ENCODE assay signal across 28 cellular contexts in genomic region chr20:31522756-31523155, GRCh38. TPM values are rescaled to one million over a fixed set of nuclear protein-coding genes. Genes with fewer than 3 reads are reported as not detected.
DNase-seq lines count a peak whose midpoint lies in the region; ATAC-seq and TF ChIP-seq lines count a peak whose summit lies in the region.
"Had no signal": no experiment of that assay in that cellular context is flagged by ENCODE, and none has a peak within 500 bp of the region (broad histone marks: within the 10 kb centered on the region; RNA-seq: fewer than 3 reads in every experiment).

No MANE protein-coding gene starts in this region.

- H3K4me1 Mint-ChIP-seq in endodermal cell: peaks cover 10% of the 10 kb centered on the region

- H3K9me3 ChIP-seq in endodermal cell (ENCODE audit: control insufficient read depth, low read length) (no peaks in the 10 kb centered on the region), upper lobe of left lung (no peaks in the 10 kb centered on the region), gastroesophageal sphincter (no peaks in the 10 kb centered on the region)

- no peak overlapping the region for H3K4me3 Mint-ChIP-seq in endodermal cell
- H3K4me3 Mint-ChIP-seq: activated naive CD8-positive, alpha-beta T cell; type B pancreatic cell had no signal

- ATAC-seq in left ventricle myocardium superior: peak; percentile 26
- no peak for ATAC-seq in Right ventricle myocardium inferior
- peak in 1 of 2 donors; percentile 58 for ATAC-seq in upper lobe of left lung (ENCODE audit: low FRiP score in 2 of 2)
- ATAC-seq in gastroesophageal sphincter: no peak
- ATAC-seq: activated CD4-positive, CD25-positive, alpha-beta regulatory T cell treated with anti-CD3 and anti-CD28 coated beads, Interleukin-2, amount 50 U/mL, for 24 hours; naive thymus-derived CD8-positive, alpha-beta T cell had no signal

- H3K27me3 Mint-ChIP-seq in endodermal cell (ENCODE audit: insufficient read depth): no peaks in the 10 kb centered on the region
- H3K27me3 Mint-ChIP-seq: activated naive CD8-positive, alpha-beta T cell; naive thymus-derived CD8-positive, alpha-beta T cell; type B pancreatic cell had no signal

- H3K36me3 ChIP-seq in endodermal cell (ENCODE audit: control insufficient read depth, insufficient read depth, low read length) (peaks cover 56% of the 10 kb centered on the region), upper lobe of left lung (peaks cover 7 to 56% (median 15%) of the 10 kb centered on the region in 4 donors), gastroesophageal sphincter (peaks cover 0 to 50% of the 10 kb centered on the region in 2 donors)

- H3K4me3 ChIP-seq in endodermal cell (ENCODE audit: low read length): no peak overlapping the region
- no peak overlapping the region for H3K4me3 ChIP-seq in upper lobe of left lung
- no peak overlapping the region for H3K4me3 ChIP-seq in gastroesophageal sphincter
- H3K4me3 ChIP-seq: smooth muscle cell had no signal

- peak overlapping the region; percentile 39 for H3K27ac Mint-ChIP-seq in endodermal cell
- H3K27ac Mint-ChIP-seq: activated naive CD8-positive, alpha-beta T cell had no signal

- no peaks in the 10 kb centered on the region for H3K9me3 Mint-ChIP-seq in endodermal cell
- H3K9me3 Mint-ChIP-seq: naive thymus-derived CD8-positive, alpha-beta T cell; type B pancreatic cell had no signal

- TF ChIP-seq POLR2A in upper lobe of left lung (IDR thresholded peaks at IDR 0.05) (no peak), gastroesophageal sphincter (IDR thresholded peaks at IDR 0.05) (no peak)

- H3K9ac ChIP-seq in endodermal cell (ENCODE audit: extremely low read depth, low read length, poor library complexity, severe bottlenecking): no peak overlapping the region

- POLR2A ChIA-PET in RWPE1 (lab: Yijun Ruan, JAX; ENCODE audit: low non-redundant PET): interaction anchor here (0.7 to 1.0 kb wide), 2 partner anchors 16 to 244 kb away, joined by 3 read pairs; no protein-coding TSS in a partner anchor

- CTCF ChIA-PET in RWPE1 (lab: Yijun Ruan, JAX): interaction anchor here (0.5 to 1.2 kb wide), 5 partner anchors 8 to 130 kb away, joined by 3 to 5 read pairs (median 3); partner anchors contain the start of gene HM13

- peaks cover 70% of the 10 kb centered on the region for H3K36me3 Mint-ChIP-seq in endodermal cell (ENCODE audit: low read depth)

- 96 to 98% methylated on average over 5 to 7 of the region's 7 CpGs for WGBS in endodermal cell (ENCODE audit: insufficient coverage in 1 of 2, insufficient read length in 1 of 2), 2 experiments
- 78 to 84% methylated on average over 7 of the region's 7 CpGs for WGBS in upper lobe of left lung, 2 donors
- 75 to 82% methylated on average over 2 to 5 of the region's 7 CpGs for WGBS in gastroesophageal sphincter (ENCODE audit: low coverage in 1 of 2), 2 donors

- intact Hi-C loops in left ventricle myocardium superior (cut with micrococcal nuclease) (no loop called here), Right ventricle myocardium inferior (cut with DNase I) (no loop called here)

- DNase-seq in left ventricle myocardium superior (no peak), Right ventricle myocardium inferior (ENCODE audit: missing footprints) (no peak), RWPE1 (ENCODE audit: low spot score) (no peak), endodermal cell (no peak), upper lobe of left lung (no peak), DMS79 treated with DMSO at 0.1 percent for 48 hours (lab: John Stamatoyannopoulos, UW) (no peak)
- no peak for DNase-seq in NK-92 treated with Interleukin-12 subunit alpha and Interleukin-12 subunit beta, amount 100 ng/mL, for 24 hours (lab: John Stamatoyannopoulos, UW)
- DNase-seq: activated CD4-positive, alpha-beta T cell treated with anti-CD3 and anti-CD28 coated beads, Interleukin-2, amount 50 U/mL, for 48 hours; activated CD8-positive, alpha-beta memory T cell treated with anti-CD3 and anti-CD28 coated beads, Interleukin-2, amount 50 U/mL, for 48 hours; activated effector memory CD4-positive, alpha-beta T cell treated with Interleukin-2 at 50 U/mL for 16 hours; aorta; DMS79; HCEC 1CT; midbrain; naive thymus-derived CD8-positive, alpha-beta T cell; NCI-H2081 treated with DMSO at 0.1 percent for 48 hours; NCI-H345; NCI-H748 treated with DMSO at 0.1 percent for 48 hours; PC-3; SHP77 treated with DMSO at 0.1 percent for 48 hours had no signal

- H3K4me1 ChIP-seq in endodermal cell (ENCODE audit: control insufficient read depth, insufficient read depth, low read length) (no peaks in the 10 kb centered on the region), upper lobe of left lung (peaks cover 22 to 53% (median 27%) of the 10 kb centered on the region in 4 donors), gastroesophageal sphincter (peaks cover 0 to 59% (median 0%) of the 10 kb centered on the region in 3 donors)

- H3K27ac ChIP-seq in RWPE1 (peak overlapping the region; percentile 47), endodermal cell (ENCODE audit: low read depth, low read length) (no peak overlapping the region), upper lobe of left lung (peak overlapping the region; percentile 7 to 58 (median 39)), gastroesophageal sphincter (no peak overlapping the region)

- H3K27me3 ChIP-seq in endodermal cell (ENCODE audit: control insufficient read depth, insufficient read depth, low read length, poor library complexity, severe bottlenecking) (no peaks in the 10 kb centered on the region), upper lobe of left lung (no peaks in the 10 kb centered on the region), gastroesophageal sphincter (no peaks in the 10 kb centered on the region)

- TF ChIP-seq CTCF in RWPE1 (conservative IDR thresholded peaks at IDR 0.05; ENCODE audit: low read depth) (no peak), endodermal cell (conservative IDR thresholded peaks at IDR 0.05) (no peak), upper lobe of left lung (IDR thresholded peaks at IDR 0.05) (no peak), gastroesophageal sphincter (IDR thresholded peaks at IDR 0.05) (no peak)

- TF ChIP-seq EP300 in upper lobe of left lung (IDR thresholded peaks at IDR 0.05) (no peak), gastroesophageal sphincter (IDR thresholded peaks at IDR 0.05) (no peak)

RNA-seq across cellular contexts. Expression of gene HM13, which starts 8.5 kb away (rescaled TPM):
- total RNA-seq in left ventricle myocardium superior (39.2 TPM), Right ventricle myocardium inferior (46.7 TPM), endodermal cell (100 to 1,000 TPM; 120 to 206 TPM), upper lobe of left lung (100 to 1,000 TPM in 2 of 6 donors, 10 to 100 TPM in 4; 58.7 to 186 (median 81.6) TPM), gastroesophageal sphincter (10 to 100 TPM; 39.1 to 55.9 (median 44.8) TPM)
- polyA plus RNA-seq in endodermal cell (2013, experiment 1 of 2): 85.1 TPM
- polyA plus RNA-seq in endodermal cell (2013, experiment 2 of 2): 81.4 TPM

RNA-seq across cellular contexts. Expression of gene REM1, which starts 47.7 kb away (rescaled TPM):
- total RNA-seq in left ventricle myocardium superior: 2.0 TPM
- 2.4 TPM for total RNA-seq in Right ventricle myocardium inferior
- not detected for total RNA-seq in endodermal cell
- polyA plus RNA-seq in endodermal cell (2013, experiment 1 of 2): not detected
- polyA plus RNA-seq in endodermal cell (2013, experiment 2 of 2): not detected
- total RNA-seq in upper lobe of left lung: 1 to 10 TPM in 5 of 6 donors, under 1 TPM in 1; 0.30 to 9.5 (median 2.2) TPM
- total RNA-seq in gastroesophageal sphincter: 1 to 10 TPM; 3.2 to 7.1 (median 5.4) TPM
- total RNA-seq: glomerular endothelial cell; naive thymus-derived CD8-positive, alpha-beta T cell; PC-3 had no signal
- polyA plus RNA-seq: BJ; naive thymus-derived CD8-positive, alpha-beta T cell had no signal

RNA-seq across cellular contexts. Expression of gene DEFB124, which starts 47.8 kb away (rescaled TPM):
- total RNA-seq in left ventricle myocardium superior (not detected), Right ventricle myocardium inferior (not detected), endodermal cell (not detected), upper lobe of left lung (not detected), gastroesophageal sphincter (1 to 10 TPM in 1 of 4 donors, not detected in 3; 2.0 TPM)
- not detected for polyA plus RNA-seq in endodermal cell (2013, experiment 1 of 2)
- not detected for polyA plus RNA-seq in endodermal cell (2013, experiment 2 of 2)
- total RNA-seq: glomerular endothelial cell; lower leg skin; naive thymus-derived CD8-positive, alpha-beta T cell; PC-3; smooth muscle cell had no signal
- polyA plus RNA-seq: aorta; BJ; naive thymus-derived CD8-positive, alpha-beta T cell; smooth muscle cell had no signal

Comparison
In these comparisons a context has a peak if more than half of its experiments do, and no peak if none do; other contexts are left out.
1. H3K27ac ChIP-seq: peak in RWPE1 (single experiment) and upper lobe of left lung (4 of 4); none in endodermal cell (single experiment) and gastroesophageal sphincter (0 of 4).